10 cellular contexts compared by ENCODE assay signal in genomic region chr19:3099347-3100145, GRCh38. TPM values are rescaled to one million over a fixed set of nuclear protein-coding genes. Genes with fewer than 3 reads are reported as not detected.
DNase-seq lines count a peak whose midpoint lies in the region; ATAC-seq and TF ChIP-seq lines count a peak whose summit lies in the region.
"Had no signal": no experiment of that assay in that cellular context is flagged by ENCODE, and none has a peak within 500 bp of the region (broad histone marks: within the 10 kb centered on the region; RNA-seq: fewer than 3 reads in every experiment).

No MANE protein-coding gene starts in this region.

- no peak overlapping the region for H3K27ac Mint-ChIP-seq in T-helper 2 cell treated with Interferon-gamma antibody and Interleukin-4, amounts not matched to agents 5 μg/mL and 100 μg/mL, for 36 hours

- H3K9ac ChIP-seq in fibroblast of lung (ENCODE audit: insufficient read depth, low read length), result peak overlapping the region; percentile 70

- no peak for TF ChIP-seq CTCF in C4-2B (conservative IDR thresholded peaks at IDR 0.05)
- no peak for TF ChIP-seq CTCF in fibroblast of lung (conservative IDR thresholded peaks at IDR 0.05 in 1 of 2, IDR thresholded peaks at IDR 0.05 in 1 of 2; ENCODE audit: low read depth in 1 of 2, low read length in 2 of 2)
- no peak for TF ChIP-seq CTCF in sigmoid colon (IDR thresholded peaks at IDR 0.05)

- H3K9me3 ChIP-seq in fibroblast of lung (ENCODE audit: control insufficient read depth, insufficient read depth, low read depth, low read length) (no peaks in the 10 kb centered on the region), sigmoid colon (no peaks in the 10 kb centered on the region)

- peaks cover 91% of the 10 kb centered on the region for H3K79me2 ChIP-seq in fibroblast of lung (ENCODE audit: control insufficient read depth, insufficient read depth, low read length)

- H3K4me2 ChIP-seq in fibroblast of lung (ENCODE audit: extremely low read depth, insufficient read depth, low read length), result peak overlapping the region; percentile 95

- no peaks in the 10 kb centered on the region for H4K20me1 ChIP-seq in fibroblast of lung (ENCODE audit: control insufficient read depth, extremely low read depth, insufficient read depth, low read length)

- no peaks in the 10 kb centered on the region for H3K36me3 ChIP-seq in fibroblast of lung (ENCODE audit: control insufficient read depth, insufficient read depth, low read length)
- no peaks in the 10 kb centered on the region for H3K36me3 ChIP-seq in sigmoid colon

- peaks cover 25% of the 10 kb centered on the region for H3K27me3 Mint-ChIP-seq in T-helper 2 cell treated with Interferon-gamma antibody and Interleukin-4, amounts not matched to agents 5 μg/mL and 100 μg/mL, for 36 hours (ENCODE audit: low read depth)

- no peaks in the 10 kb centered on the region for H3K9me3 Mint-ChIP-seq in T-helper 2 cell treated with Interferon-gamma antibody and Interleukin-4, amounts not matched to agents 5 μg/mL and 100 μg/mL, for 36 hours

- intact Hi-C loops in sigmoid colon (cut with DNase I), result no loop called here

- no peak for TF ChIP-seq EP300 in sigmoid colon (IDR thresholded peaks at IDR 0.05)

- ATAC-seq in HG02840 (IDR thresholded peaks at IDR 0.05; ENCODE audit: low FRiP score, unreplicated experiment) (no peak), GM18858 (IDR thresholded peaks at IDR 0.05; ENCODE audit: unreplicated experiment) (no peak), HG03439 (IDR thresholded peaks at IDR 0.05; ENCODE audit: unreplicated experiment) (no peak)

- H3K27ac ChIP-seq in C4-2B, result peak overlapping the region; percentile 85
- H3K27ac ChIP-seq in fibroblast of lung (ENCODE audit: insufficient read depth, low read length), result peak overlapping the region; percentile 82
- peak overlapping the region; percentile 65 to 86 (median 83) for H3K27ac ChIP-seq in sigmoid colon

- H3K4me3 Mint-ChIP-seq in T-helper 2 cell treated with Interferon-gamma antibody and Interleukin-4, amounts not matched to agents 5 μg/mL and 100 μg/mL, for 36 hours, result no peak overlapping the region

- H3K27me3 ChIP-seq in fibroblast of lung (ENCODE audit: control insufficient read depth, insufficient read depth, low read length), result no peaks in the 10 kb centered on the region
- no peaks in the 10 kb centered on the region for H3K27me3 ChIP-seq in sigmoid colon

- no peak for TF ChIP-seq POLR2A in sigmoid colon (IDR thresholded peaks at IDR 0.05)

- H2AFZ ChIP-seq in fibroblast of lung (ENCODE audit: low read length), result no peak overlapping the region

- H3K4me1 Mint-ChIP-seq in T-helper 2 cell treated with Interferon-gamma antibody and Interleukin-4, amounts not matched to agents 5 μg/mL and 100 μg/mL, for 36 hours (ENCODE audit: low read depth), result peaks cover 23% of the 10 kb centered on the region

- H3K36me3 Mint-ChIP-seq in T-helper 2 cell treated with Interferon-gamma antibody and Interleukin-4, amounts not matched to agents 5 μg/mL and 100 μg/mL, for 36 hours (ENCODE audit: low read depth), result no peaks in the 10 kb centered on the region

- H3K4me3 ChIP-seq in fibroblast of lung (replicated peaks in 1 of 4; ENCODE audit: control extremely low read depth in 1 of 4, insufficient read depth in 1 of 4, low read depth in 3 of 4, low read length in 4 of 4), result peak overlapping the region in 2 of 4 experiments; percentile 51 to 91
- H3K4me3 ChIP-seq in sigmoid colon, result peak overlapping the region in 3 of 4 donors; percentile 22 to 75 (median 39)

- H3K4me1 ChIP-seq in fibroblast of lung (ENCODE audit: control insufficient read depth, extremely low read depth, insufficient read depth, low read length) (peaks cover 15% of the 10 kb centered on the region), sigmoid colon (peaks cover 2 to 95% (median 84%) of the 10 kb centered on the region in 4 donors)

- 88 to 91% methylated on average over 29 of the region's 29 CpGs for WGBS in sigmoid colon, 2 donors

- DNase-seq in NCI-H345 treated with DMSO at 0.1 percent for 48 hours (lab: John Stamatoyannopoulos, UW; ENCODE audit: unreplicated experiment), result peak; percentile 15
- no peak for DNase-seq in fibroblast of lung (ENCODE audit: low read depth in 2 of 2)
- DNase-seq in sigmoid colon, result no peak
- DNase-seq in T-helper 2 cell treated with Interferon-gamma antibody and Interleukin-4, amounts not matched to agents 5 μg/mL and 100 μg/mL, for 36 hours (ENCODE audit: low spot score), result no peak
- DNase-seq: T1000 had no signal

RNA-seq across cellular contexts. Expression of gene GNA11, which starts 5.4 kb away (rescaled TPM):
- total RNA-seq in fibroblast of lung (40.8 and 46.2 TPM in 2 replicates), sigmoid colon (10 to 100 TPM; 43.2 to 52.5 (median 45.4) TPM)
- polyA plus RNA-seq in fibroblast of lung (43.7 and 61.4 TPM in 2 replicates), sigmoid colon (100 to 1,000 TPM in 2 of 3 donors, 10 to 100 TPM in 1; 90.1 to 151 (median 150) TPM)
- polyA plus RNA-seq in fibroblast of lung (2012), result 58.8 and 73.6 TPM in 2 replicates
- polyA minus RNA-seq in fibroblast of lung (ENCODE audit: low replicate concordance), result 184 and 228 TPM in 2 replicates

RNA-seq across cellular contexts. Expression of gene GNA15, which starts 36.3 kb away (rescaled TPM):
- not detected in 2 replicates for total RNA-seq in fibroblast of lung
- polyA plus RNA-seq in fibroblast of lung, result not detected in 2 replicates
- not detected in 2 replicates for polyA plus RNA-seq in fibroblast of lung (2012)
- not detected in 2 replicates for polyA minus RNA-seq in fibroblast of lung (ENCODE audit: low replicate concordance)
- total RNA-seq in sigmoid colon, result 1 to 10 TPM in 3 of 4 donors, under 1 TPM in 1; 0.55 to 6.0 (median 4.4) TPM
- polyA plus RNA-seq in sigmoid colon, result 1 to 10 TPM; 4.2 to 5.6 (median 5.1) TPM
- total RNA-seq: M059J had no signal

RNA-seq across cellular contexts. Expression of gene TLE5, which starts 37.3 kb away (rescaled TPM):
- total RNA-seq in fibroblast of lung, result 111 and 173 TPM in 2 replicates
- 319 and 328 TPM in 2 replicates for polyA plus RNA-seq in fibroblast of lung
- polyA plus RNA-seq in fibroblast of lung (2012), result 381 and 398 TPM in 2 replicates
- polyA minus RNA-seq in fibroblast of lung (ENCODE audit: low replicate concordance), result 594 and 771 TPM in 2 replicates
- total RNA-seq in sigmoid colon, result 100 to 1,000 TPM; 581 to 711 (median 629) TPM
- 100 to 1,000 TPM; 561 to 714 (median 581) TPM for polyA plus RNA-seq in sigmoid colon
